Comparison of ENCODE assay signal across 9 cellular contexts in genomic region chr5:97167435-97167834, GRCh38. TPM values are rescaled to one million over a fixed set of nuclear protein-coding genes. Genes with fewer than 3 reads are reported as not detected.
DNase-seq lines count a peak whose midpoint lies in the region; ATAC-seq, FAIRE-seq and TF ChIP-seq lines count a peak whose summit lies in the region.
"Had no signal": no experiment of that assay in that cellular context is flagged by ENCODE, and none has a peak within 500 bp of the region (broad histone marks: within the 10 kb centered on the region; RNA-seq: fewer than 3 reads in every experiment).

No MANE protein-coding gene starts in this region.

- H3K27me3 ChIP-seq in K562 (ENCODE audit: control insufficient read depth in 2 of 2, insufficient read depth in 2 of 2, low read length in 2 of 2) (no peaks in the 10 kb centered on the region), PC-9 (ENCODE audit: insufficient read depth, low read depth) (no peaks in the 10 kb centered on the region)

- H3K79me2 ChIP-seq in K562 (ENCODE audit: control insufficient read depth, insufficient read depth, low read length): peaks cover 4% of the 10 kb centered on the region; the same call in 1 of the 3 replicates
- H3K79me2 ChIP-seq in PC-9 (ENCODE audit: low read depth): no peaks in the 10 kb centered on the region

- TF ChIP-seq POLR2A in GM12891 (IDR thresholded peaks at IDR 0.05; ENCODE audit: low read depth, low read length) (no peak), K562 (conservative IDR thresholded peaks at IDR 0.05) (no peak)

- H3K4me1 ChIP-seq in K562 (replicated peaks in 1 of 2; ENCODE audit: control insufficient read depth in 2 of 2, insufficient read depth in 2 of 2, low read length in 2 of 2) (no peaks in the 10 kb centered on the region), PC-9 (replicated peaks; ENCODE audit: insufficient read depth) (no peaks in the 10 kb centered on the region)

- DNase-seq in GM12891 (ENCODE audit: insufficient read length, low spot score) (peak; percentile 9), K562 (ENCODE audit: extremely low read depth in 1 of 4, low spot score in 3 of 4) (no peak), COLO829 (ENCODE audit: low spot score) (no peak), PC-9 (no peak), cerebellar cortex (ENCODE audit: low spot score) (no peak)
- no peak for DNase-seq in activated effector memory CD4-positive, alpha-beta T cell treated with Interleukin-2 at 50 U/mL for 16 hours
- DNase-seq: stimulated activated CD4-positive, alpha-beta T cell treated with anti-CD3 and anti-CD28 coated beads, Interleukin-12 subunit alpha, Interleukin-12 subunit beta, amount 100 ng/mL, for 4 hours had no signal

- FAIRE-seq in GM12891 (lab: Jason Lieb, UNC) (peak; percentile 75), K562 (lab: Jason Lieb, UNC) (no peak)

- in situ Hi-C loops in K562 (cut with MboI): loop anchor here (10.0 kb wide), 1 partner anchor 563 kb away; no protein-coding TSS in a partner anchor

- H3K9me2 ChIP-seq in PC-9 (ENCODE audit: insufficient read depth): no peaks in the 10 kb centered on the region

- no peaks in the 10 kb centered on the region for H3K9me3 ChIP-seq in K562 (replicated peaks; ENCODE audit: control insufficient read depth, insufficient read depth, low read depth, low read length)
- H3K9me3 ChIP-seq in PC-9 (ENCODE audit: insufficient read depth, low read depth): no peaks in the 10 kb centered on the region

- POLR2A ChIA-PET in K562 (lab: Yijun Ruan, JAX) (no interaction called here), PC-9 (lab: Charles Lee; ENCODE audit: unreplicated experiment) (no interaction called here)

- H3K27ac ChIP-seq in K562 (ENCODE audit: extremely low read depth, low read depth, low read length) (no peak overlapping the region), PC-9 (no peak overlapping the region)

- BruUV-seq in K562 (replicated peaks; lab: Mats Ljungman, UMichigan) (no TSS peak), PC-9 (replicated peaks; lab: Mats Ljungman, UMichigan) (no TSS peak)

- no peak for TF ChIP-seq RAD21 in K562 (CRISPR knock-in tag; conservative IDR thresholded peaks at IDR 0.05 in 1 of 2, IDR thresholded peaks at IDR 0.05 in 1 of 2)

- H2AFZ ChIP-seq in K562 (ENCODE audit: low read depth, low read length) (no peak overlapping the region), PC-9 (no peak overlapping the region)

- CTCF ChIA-PET in K562 (lab: Yijun Ruan, JAX; ENCODE audit: low intra/inter-chr PET ratio) (no interaction called here), PC-9 (lab: Charles Lee) (no interaction called here)

- H3K36me3 ChIP-seq in K562 (ENCODE audit: control insufficient read depth, insufficient read depth, low read length): peaks cover 97% of the 10 kb centered on the region
- H3K36me3 ChIP-seq in PC-9 (ENCODE audit: low read depth): peaks cover 42% of the 10 kb centered on the region

- intact Hi-C loops in K562 (cut with micrococcal nuclease) (loop anchor here (10.0 kb wide), 1 partner anchor 823 kb away; no protein-coding TSS in a partner anchor), PC-9 (cut with micrococcal nuclease; ENCODE audit: unreplicated experiment) (loop anchor here (10.0 kb wide), 1 partner anchor 503 kb away; the partner anchor contains the start of gene CAST)

- H3F3A ChIP-seq in PC-9 (ENCODE audit: insufficient read depth, low read depth): peaks cover 5% of the 10 kb centered on the region; the same call in 1 of the 2 replicates

- H3K9me1 ChIP-seq in K562 (ENCODE audit: control insufficient read depth, insufficient read depth, low read length): no peaks in the 10 kb centered on the region

- TF ChIP-seq CTCF in K562 (IDR thresholded peaks at IDR 0.05 in 2 of 3, conservative IDR thresholded peaks at IDR 0.05 in 1 of 3; ENCODE audit: insufficient read depth in 2 of 3, low read depth in 1 of 3, low read length in 3 of 3) (no peak), PC-9 (conservative IDR thresholded peaks at IDR 0.05) (no peak)

- ATAC-seq in GM19397 (IDR thresholded peaks at IDR 0.05; ENCODE audit: unreplicated experiment) (peak; percentile 57), HG03159 (IDR thresholded peaks at IDR 0.05; ENCODE audit: unreplicated experiment) (peak; percentile 74), K562 (no peak)

- H3K4me3 ChIP-seq in K562 (no peak overlapping the region), PC-9 (no peak overlapping the region)

- no peaks in the 10 kb centered on the region for H4K20me1 ChIP-seq in K562 (replicated peaks; ENCODE audit: control insufficient read depth, insufficient read depth, low read length)
- no peaks in the 10 kb centered on the region for H4K20me1 ChIP-seq in PC-9 (ENCODE audit: insufficient read depth)

- no peak overlapping the region for H3K9ac ChIP-seq in K562 (ENCODE audit: insufficient read depth in 1 of 2, low read depth in 2 of 2, low read length in 2 of 2)

- TF ChIP-seq EP300 in K562 (IDR thresholded peaks at IDR 0.05; ENCODE audit: low read length): no peak

- WGBS in K562 (ENCODE audit: insufficient coverage, low coverage, missing lambda C conversion rate): 93% methylated on average over 6 of the region's 6 CpGs

- H3K4me2 ChIP-seq in K562 (ENCODE audit: insufficient read depth, low read length): no peak overlapping the region
- H3K4me2 ChIP-seq in PC-9: no peak overlapping the region

TF ChIP-seq in GM12891, 5 proteins besides CTCF, POLR2A, EP300 and RAD21:
- TF ChIP-seq TAF1 (IDR thresholded peaks at IDR 0.05; ENCODE audit: low read depth, low read length) (no peak), SPI1 (IDR thresholded peaks at IDR 0.05; ENCODE audit: low read depth, low read length) (peak; percentile 87), POLR2AphosphoS5 (IDR thresholded peaks at IDR 0.05; ENCODE audit: low read depth, low read length) (no peak)

TF ChIP-seq in K562, 482 proteins besides CTCF, POLR2A, EP300 and RAD21:
- TF ChIP-seq PHTF2 (CRISPR knock-in tag; IDR thresholded peaks at IDR 0.05) (no peak), ZNF274 (IDR thresholded peaks at IDR 0.05; ENCODE audit: borderline replicate concordance, low read depth, low read length) (no peak), ZNF398 (CRISPR knock-in tag; IDR thresholded peaks at IDR 0.05) (no peak), ZNF316 (IDR thresholded peaks at IDR 0.05) (peak; percentile 30; the same call in 1 of the 2 replicates), NCOA2 (IDR thresholded peaks at IDR 0.05; ENCODE audit: partially characterized antibody in 2 of 2) (no peak), MAZ (CRISPR knock-in tag; conservative IDR thresholded peaks at IDR 0.05 in 1 of 2, IDR thresholded peaks at IDR 0.05 in 1 of 2) (no peak)
TF ChIP-seq in K562: peak in this region for 1.

RNA-seq across cellular contexts. Expression of gene RIOK2, which starts 15.6 kb away (rescaled TPM):
- 29.5 TPM for polyA plus RNA-seq in GM12891 (2012; ENCODE audit: low read depth, missing spikeins)
- total RNA-seq in K562 (2011; cell fraction: chromatin; rRNA removed; ENCODE audit: low replicate concordance): 24.7 and 80.5 TPM in 2 replicates
- 16.5 and 27.8 TPM in 2 replicates for total RNA-seq in K562 (2011; cell fraction: nucleolus; rRNA removed)
- 34.5 and 35.2 TPM in 2 replicates for total RNA-seq in K562 (2011; cell fraction: nucleoplasm; rRNA removed)
- total RNA-seq in K562 (2014; rRNA removed) (33.1 and 33.6 TPM in 2 replicates), K562 (2014; rRNA removed; fragmentation: Illumina TruSeq; extraction: Trizol) (54.0 and 58.7 TPM in 2 replicates), K562 (2015; rRNA removed; fragmentation: Illumina TruSeq; extraction: Trizol) (37.9 and 47.8 TPM in 2 replicates), K562 (2021) (44.0 and 46.6 TPM in 2 replicates), PC-9 (2021) (14.4 and 18.4 TPM in 2 replicates)
- polyA plus RNA-seq in K562 (2011; rRNA removed) (31.6 and 47.1 TPM in 2 replicates), K562 (2014; fragmentation: Illumina TruSeq; extraction: Trizol) (22.9 and 24.4 TPM in 2 replicates), K562 (2014; fragmentation: Nextera tagmentation; extraction: Ambion mirVana) (10 to 100 TPM; 81.6 to 97.6 TPM), K562 (2014; rRNA removed) (43.4 and 50.5 TPM in 2 replicates)
- polyA plus RNA-seq in K562 (2011; cell fraction: cytosol; rRNA removed): 3.2 and 7.1 TPM in 2 replicates
- 14.7 and 18.4 TPM in 2 replicates for polyA plus RNA-seq in K562 (2011; cell fraction: nucleus; rRNA removed)
- 28.8 and 35.1 TPM in 2 replicates for polyA plus RNA-seq in K562 (2012)
- 49.1 and 62.6 TPM in 2 replicates for polyA minus RNA-seq in K562 (2011; rRNA and poly(A)+ RNA removed)
- polyA minus RNA-seq in K562 (2011; cell fraction: cytosol; rRNA and poly(A)+ RNA removed): 12.4 and 13.8 TPM in 2 replicates
- 44.8 and 75.5 TPM in 2 replicates for polyA minus RNA-seq in K562 (2011; cell fraction: nucleus; rRNA and poly(A)+ RNA removed)

RNA-seq across cellular contexts. Expression of gene LIX1, which starts 25.0 kb away (rescaled TPM):
- polyA plus RNA-seq in GM12891 (2012; ENCODE audit: low read depth, missing spikeins): 0.10 TPM
- not detected in 2 replicates for total RNA-seq in K562 (2011; cell fraction: chromatin; rRNA removed; ENCODE audit: low replicate concordance)
- not detected in 2 replicates for total RNA-seq in K562 (2011; cell fraction: nucleolus; rRNA removed)
- not detected in 2 replicates for total RNA-seq in K562 (2011; cell fraction: nucleoplasm; rRNA removed)
- not detected in 2 replicates for total RNA-seq in K562 (2014; rRNA removed)
- not detected in 2 replicates for total RNA-seq in K562 (2014; rRNA removed; fragmentation: Illumina TruSeq; extraction: Trizol)
- not detected in 2 replicates for total RNA-seq in K562 (2015; rRNA removed; fragmentation: Illumina TruSeq; extraction: Trizol)
- not detected in 2 replicates for total RNA-seq in K562 (2021)
- polyA plus RNA-seq in K562 (2011; rRNA removed): not detected in 2 replicates
- 0.01 TPM in 1 of 2 replicates, not detected in the other for polyA plus RNA-seq in K562 (2011; cell fraction: cytosol; rRNA removed)
- not detected in 2 replicates for polyA plus RNA-seq in K562 (2011; cell fraction: nucleus; rRNA removed)
- polyA plus RNA-seq in K562 (2012): 0.01 and 0.15 TPM in 2 replicates
- polyA plus RNA-seq in K562 (2014; fragmentation: Illumina TruSeq; extraction: Trizol): not detected in 2 replicates
- polyA plus RNA-seq in K562 (2014; fragmentation: Nextera tagmentation; extraction: Ambion mirVana): under 1 TPM; 0.01 to 0.18 TPM
- polyA plus RNA-seq in K562 (2014; rRNA removed): not detected in 2 replicates
- not detected in 2 replicates for polyA minus RNA-seq in K562 (2011; rRNA and poly(A)+ RNA removed)
- not detected in 2 replicates for polyA minus RNA-seq in K562 (2011; cell fraction: cytosol; rRNA and poly(A)+ RNA removed)
- not detected in 2 replicates for polyA minus RNA-seq in K562 (2011; cell fraction: nucleus; rRNA and poly(A)+ RNA removed)
- not detected in 2 replicates for total RNA-seq in PC-9 (2021)
